ENCODE assay signal across 8 cellular contexts in the genomic region with DNA sequence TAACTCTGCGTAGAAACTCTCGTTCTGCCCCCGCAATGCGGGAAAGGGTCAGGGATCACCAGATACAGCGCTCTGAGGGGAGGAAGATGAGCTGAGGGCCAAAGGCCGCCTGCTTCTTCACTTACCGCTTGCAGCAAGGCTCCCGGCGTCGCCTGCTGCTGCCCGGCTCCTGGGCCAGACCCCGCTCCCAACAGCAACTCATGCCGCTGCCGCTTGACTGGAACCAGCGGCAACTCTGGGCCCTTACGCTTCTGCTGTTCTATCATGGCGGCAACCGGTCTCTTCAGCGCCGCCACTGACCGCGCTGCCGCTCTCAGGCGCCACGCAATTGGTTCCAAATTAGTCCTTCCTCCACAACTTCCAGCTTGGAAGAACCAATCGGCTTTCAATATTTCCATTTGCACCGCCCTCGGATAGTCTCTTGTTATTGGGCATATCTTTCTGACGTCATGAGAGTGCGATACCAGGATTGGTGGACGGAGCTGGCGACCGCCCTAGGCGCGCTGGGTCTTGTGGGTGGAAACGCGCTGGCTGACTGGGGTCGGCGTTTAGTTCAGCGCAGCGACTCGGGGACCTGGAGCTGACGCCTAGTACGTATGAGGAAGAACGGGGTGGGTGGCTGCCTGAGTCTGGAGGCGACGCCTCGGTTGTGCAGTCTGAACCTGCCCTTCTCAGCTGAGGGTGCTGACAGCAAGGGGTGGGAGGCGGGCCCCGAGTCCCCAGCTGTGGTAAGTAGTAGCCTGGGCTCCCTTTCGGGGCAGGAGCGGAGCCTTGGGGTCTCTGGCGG. TPM values are rescaled to one million over a fixed set of nuclear protein-coding genes. Genes with fewer than 3 reads are reported as not detected.
A peak's percentile ranks its signal among the peaks of the same experiment; 100 is the strongest.
DNase-seq lines count a peak whose midpoint lies in the region; ATAC-seq and TF ChIP-seq lines count a peak whose summit lies in the region.

Gene SNRNP40, minus strand, starts transcription at position 303 of the 787 bp plus-strand sequence. Its CDS starts 37 bp downstream, at position 266.
Gene ZCCHC17, plus strand, starts transcription at position 547 of the 787 bp plus-strand sequence. CDS start 13,067 bp downstream, outside the sequence.

- H3K9me2 ChIP-seq in SU-DHL-6 (replicated peaks; ENCODE audit: insufficient read depth, low read length): no peaks in the 10 kb centered on the region

- no peak within 1 kb of the TSS for H3K4me3 Mint-ChIP-seq in type B pancreatic cell

- H3K23ac ChIP-seq in trophoblast cell (ENCODE audit: low read length): no peak within 1 kb of the TSS

- H2BK5ac ChIP-seq in trophoblast cell (ENCODE audit: low read depth, low read length, poor library complexity): peak within 1 kb of the TSS; percentile 43

- H3K79me1 ChIP-seq in trophoblast cell (ENCODE audit: low read length): peaks cover 7% of the 10 kb centered on the region

- no peaks in the 10 kb centered on the region for H3K27me3 Mint-ChIP-seq in type B pancreatic cell

- ATAC-seq in HG02678 (IDR thresholded peaks at IDR 0.05; ENCODE audit: unreplicated experiment): peak; percentile 97

- no peaks in the 10 kb centered on the region for H3K9me3 ChIP-seq in SU-DHL-6 (ENCODE audit: insufficient read depth, low read length)
- H3K9me3 ChIP-seq in adipocyte (ENCODE audit: control insufficient read depth, low read length): no peaks in the 10 kb centered on the region
- no peaks in the 10 kb centered on the region for H3K9me3 ChIP-seq in cardiac muscle cell (ENCODE audit: low read depth)
- no peaks in the 10 kb centered on the region for H3K9me3 ChIP-seq in trophoblast cell (ENCODE audit: insufficient read depth, low read depth, low read length)

- H2AK5ac ChIP-seq in trophoblast cell (ENCODE audit: low read length): peak within 1 kb of the TSS; percentile 10

- no peak within 1 kb of the TSS for H2BK12ac ChIP-seq in trophoblast cell (ENCODE audit: low read length)

- no peak for TF ChIP-seq CTCF in GM12865 (IDR thresholded peaks at IDR 0.05; ENCODE audit: insufficient read depth, low read depth, low read length, missing control alignments)
- no peak for TF ChIP-seq CTCF in SU-DHL-6 (IDR thresholded peaks at IDR 0.05; ENCODE audit: insufficient read depth, low read length, poor library complexity, severe bottlenecking)
- peak; percentile 14 for TF ChIP-seq CTCF in cardiac muscle cell (IDR thresholded peaks at IDR 0.05; ENCODE audit: low read depth, low read length)
- TF ChIP-seq CTCF in type B pancreatic cell (conservative IDR thresholded peaks at IDR 0.05): peak; percentile 23

- H3K79me2 ChIP-seq in SU-DHL-6 (ENCODE audit: insufficient read depth, low read length) (peaks cover 85% of the 10 kb centered on the region), trophoblast cell (ENCODE audit: control insufficient read depth, insufficient read depth, low read length, poor library complexity) (peaks cover 8% of the 10 kb centered on the region)

- H3K9me3 Mint-ChIP-seq in type B pancreatic cell: no peaks in the 10 kb centered on the region

- H2BK120ac ChIP-seq in trophoblast cell (ENCODE audit: insufficient read depth, low read length, poor library complexity): peak within 1 kb of the TSS; percentile 33

- no peak within 1 kb of the TSS for H3K27ac Mint-ChIP-seq in type B pancreatic cell

- H3F3A ChIP-seq in SU-DHL-6 (ENCODE audit: insufficient read depth): no peaks in the 10 kb centered on the region

- H4K20me1 ChIP-seq in SU-DHL-6 (ENCODE audit: low read depth, low read length): no peaks in the 10 kb centered on the region

- peaks cover 29% of the 10 kb centered on the region for H3K4me1 ChIP-seq in adipocyte (ENCODE audit: control insufficient read depth, insufficient read depth, low read length)
- H3K4me1 ChIP-seq in cardiac muscle cell (ENCODE audit: low read depth): peaks cover 6% of the 10 kb centered on the region
- peaks cover 4% of the 10 kb centered on the region in 2 experiments for H3K4me1 ChIP-seq in trophoblast cell (ENCODE audit: control insufficient read depth in 1 of 2, insufficient read depth in 2 of 2, low read length in 2 of 2)

- peak within 1 kb of the TSS; percentile 100 for H3K4me3 ChIP-seq in GM12865 (ENCODE audit: low read depth, low read length)
- H3K4me3 ChIP-seq in SU-DHL-6 (ENCODE audit: insufficient read depth, low read length, poor library complexity, severe bottlenecking): peak within 1 kb of the TSS; percentile 87
- peak within 1 kb of the TSS; percentile 96 for H3K4me3 ChIP-seq in adipocyte (ENCODE audit: low read length)
- peak within 1 kb of the TSS; percentile 99 for H3K4me3 ChIP-seq in cardiac muscle cell
- H3K4me3 ChIP-seq in trophoblast cell (ENCODE audit: low read depth, low read length): peak within 1 kb of the TSS; percentile 94

- H3K27me3 ChIP-seq in SU-DHL-6 (ENCODE audit: low read length): no peaks in the 10 kb centered on the region
- no peaks in the 10 kb centered on the region for H3K27me3 ChIP-seq in adipocyte (replicated peaks; ENCODE audit: control insufficient read depth, insufficient read depth, low read length)
- H3K27me3 ChIP-seq in cardiac muscle cell: no peaks in the 10 kb centered on the region
- no peaks in the 10 kb centered on the region for H3K27me3 ChIP-seq in trophoblast cell (ENCODE audit: insufficient read depth, low read length)

- peaks cover 25% of the 10 kb centered on the region for H3K4me1 Mint-ChIP-seq in type B pancreatic cell (ENCODE audit: unreplicated experiment)

- DNase-seq in GM12865 (ENCODE audit: low read depth): peak; percentile 98
- DNase-seq in NCI-H128 (lab: John Stamatoyannopoulos, UW; ENCODE audit: unreplicated experiment): peak; percentile 100
- peak; percentile 100 for DNase-seq in adipocyte (ENCODE audit: low read depth)
- DNase-seq in cardiac muscle cell (ENCODE audit: low read depth in 1 of 2, low spot score in 1 of 2): peak; percentile 99 to 100
- peak; percentile 98 to 100 for DNase-seq in trophoblast cell
- peak; percentile 92 for DNase-seq in type B pancreatic cell (ENCODE audit: extremely low spot score, unreplicated experiment)

- H3K9ac ChIP-seq in SU-DHL-6 (ENCODE audit: low read length) (peak within 1 kb of the TSS; percentile 95), adipocyte (ENCODE audit: low read length) (peak within 1 kb of the TSS; percentile 97), trophoblast cell (ENCODE audit: low read length) (peak within 1 kb of the TSS; percentile 95)

- H2AFZ ChIP-seq in SU-DHL-6 (ENCODE audit: low read depth, low read length, severe bottlenecking) (peak within 1 kb of the TSS; percentile 66), trophoblast cell (ENCODE audit: insufficient read depth, low read length, poor library complexity) (peak within 1 kb of the TSS; percentile 50)

- H3K27ac ChIP-seq in SU-DHL-6 (ENCODE audit: low read depth, low read length) (peak within 1 kb of the TSS; percentile 66), cardiac muscle cell (peak within 1 kb of the TSS; percentile 95), trophoblast cell (ENCODE audit: low read depth, low read length) (peak within 1 kb of the TSS; percentile 46)

- H4K8ac ChIP-seq in trophoblast cell (ENCODE audit: low read depth, low read length): peak within 1 kb of the TSS; percentile 75

- peak within 1 kb of the TSS; percentile 58 for H4K91ac ChIP-seq in trophoblast cell (ENCODE audit: low read depth, low read length)

- no CpG with 5 or more reads among the region's 53 CpGs for WGBS in trophoblast cell (ENCODE audit: extremely low coverage, insufficient coverage, insufficient read length)

- peak within 1 kb of the TSS; percentile 48 for H3K18ac ChIP-seq in trophoblast cell (ENCODE audit: low read length)

- H3K14ac ChIP-seq in trophoblast cell (ENCODE audit: low read length): peak within 1 kb of the TSS; percentile 70

- H3K4ac ChIP-seq in trophoblast cell (ENCODE audit: low read depth, low read length): peak within 1 kb of the TSS; percentile 86

- peaks cover 6% of the 10 kb centered on the region for H3K36me3 Mint-ChIP-seq in type B pancreatic cell

- peak within 1 kb of the TSS; percentile 88 for H3K4me2 ChIP-seq in SU-DHL-6 (ENCODE audit: low read depth, low read length, poor library complexity, severe bottlenecking)
- H3K4me2 ChIP-seq in trophoblast cell (ENCODE audit: low read length): peak within 1 kb of the TSS; percentile 89

- H3K36me3 ChIP-seq in SU-DHL-6 (ENCODE audit: low read length) (no peaks in the 10 kb centered on the region; the same call in 1 of the 2 replicates), adipocyte (ENCODE audit: control insufficient read depth, insufficient read depth, low read length, severe bottlenecking) (peaks cover 20% of the 10 kb centered on the region), cardiac muscle cell (peaks cover 14% of the 10 kb centered on the region), trophoblast cell (ENCODE audit: control insufficient read depth in 1 of 2, insufficient read depth in 2 of 2, low read length in 2 of 2) (peaks cover 5 to 20% of the 10 kb centered on the region in 2 experiments)

- H4K12ac ChIP-seq in trophoblast cell (ENCODE audit: low read depth, low read length): peak within 1 kb of the TSS; percentile 47

RNA-seq across cellular contexts. Expression of gene SNRNP40, which starts in this region (rescaled TPM):
- total RNA-seq in cardiac muscle cell (39.5 and 54.8 TPM in 2 replicates), type B pancreatic cell (ENCODE audit: low replicate concordance) (57.1 and 79.9 TPM in 2 replicates)
- 69.2 and 69.5 TPM in 2 replicates for polyA plus RNA-seq in cardiac muscle cell
- 35.8 and 36.3 TPM in 2 replicates for polyA plus RNA-seq in trophoblast cell (2013)

RNA-seq across cellular contexts. Expression of gene ZCCHC17, which starts in this region (rescaled TPM):
- total RNA-seq in cardiac muscle cell: 40.7 and 41.8 TPM in 2 replicates
- 74.4 and 76.1 TPM in 2 replicates for polyA plus RNA-seq in cardiac muscle cell
- polyA plus RNA-seq in trophoblast cell (2013): 38.6 and 38.9 TPM in 2 replicates
- 29.5 and 35.0 TPM in 2 replicates for total RNA-seq in type B pancreatic cell (ENCODE audit: low replicate concordance)

Comparison
In these comparisons a context has a peak if more than half of its experiments do, and no peak if none do; other contexts are left out.
1. Peak in every context shown above with its lines: DNase-seq, ATAC-seq, H3K4me3 ChIP-seq and H3K27ac ChIP-seq.
2. CTCF ChIP-seq: peak in cardiac muscle cell (single experiment) and type B pancreatic cell (single experiment); none in GM12865 (single experiment) and SU-DHL-6 (single experiment).